In the genomic region with DNA sequence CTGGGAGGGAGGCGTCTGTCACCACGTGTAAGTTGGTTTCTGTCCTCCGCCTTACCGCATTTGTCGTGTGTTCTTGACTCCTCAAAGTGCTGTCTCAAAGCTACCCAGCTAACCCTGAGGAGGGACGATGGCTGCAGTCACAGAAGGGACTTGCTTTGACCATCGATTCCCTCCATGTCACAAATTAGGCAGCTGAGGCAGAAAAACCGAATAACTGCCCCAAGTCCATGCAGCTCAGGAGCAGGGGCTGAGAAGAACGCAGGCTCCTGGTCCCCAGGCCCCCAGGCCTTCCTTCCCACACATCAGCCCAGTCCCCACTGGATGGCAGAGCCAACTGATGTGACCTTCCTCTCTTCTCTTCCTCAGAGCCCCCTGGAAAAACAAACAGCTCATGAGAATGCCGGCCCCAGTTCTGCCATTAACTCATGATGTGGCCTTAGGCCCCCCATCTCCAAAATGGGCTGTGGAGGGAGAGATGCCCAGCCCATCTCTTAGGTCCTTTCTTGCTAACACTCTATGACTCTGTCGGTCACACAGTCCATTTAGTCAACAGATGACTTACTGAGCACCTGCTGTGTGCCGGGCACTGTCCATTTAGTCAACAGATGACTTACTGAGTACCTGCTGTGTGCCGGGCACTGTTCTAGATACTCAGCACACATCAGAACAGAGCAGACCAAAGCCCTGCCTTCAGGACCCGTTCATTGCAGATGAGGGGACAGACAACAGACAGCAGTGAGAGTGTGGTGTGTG, we compare ENCODE assay signal across 23 cellular contexts. TPM values are rescaled to one million over a fixed set of nuclear protein-coding genes. Genes with fewer than 3 reads are reported as not detected.
A peak's percentile ranks its signal among the peaks of the same experiment; 100 is the strongest.
DNase-seq lines count a peak whose midpoint lies in the region; ATAC-seq and TF ChIP-seq lines count a peak whose summit lies in the region.
"Had no signal": no experiment of that assay in that cellular context is flagged by ENCODE, and none has a peak within 500 bp of the region (broad histone marks: within the 10 kb centered on the region; RNA-seq: fewer than 3 reads in every experiment).

No MANE protein-coding gene starts in this region.

- peak overlapping the region; percentile 32 for H3K27ac Mint-ChIP-seq in T-helper 1 cell treated with Interleukin-12 subunit alpha and Interleukin-12 subunit beta and Interleukin-4 antibody, amounts not matched to agents 30 μg/mL and 1 μg/mL, for 36 hours
- H3K27ac Mint-ChIP-seq in IgD-negative memory B cell (peak overlapping the region in 2 of 3 donors; percentile 14 to 55), nephron progenitor cell (peak overlapping the region; percentile 46), neural progenitor cell (no peak overlapping the region)
- peak overlapping the region; percentile 8 for H3K27ac Mint-ChIP-seq in central memory CD8-positive, alpha-beta T cell (ENCODE audit: low read depth)
- H3K27ac Mint-ChIP-seq: brain; dendritic cell treated with granulocyte-macrophage colony-stimulating factor and Interleukin-4, amounts not matched to agents 40 ng/mL and 50 ng/mL, for 4 days; WTC11 had no signal

- no peaks in the 10 kb centered on the region for H3F3A ChIP-seq in neural progenitor cell (ENCODE audit: low read depth)

- no peak overlapping the region for H3K4me3 ChIP-seq in neural progenitor cell
- H3K4me3 ChIP-seq: HAP-1, lower lobe of right lung, SJSA1 had no signal

- no peak overlapping the region for H3K4me2 ChIP-seq in neural progenitor cell

- no peak for ATAC-seq in central memory CD8-positive, alpha-beta T cell (replicated peaks; ENCODE audit: extremely low read depth, poor library complexity, severe bottlenecking)
- ATAC-seq in HG03108 (IDR thresholded peaks at IDR 0.05; ENCODE audit: unreplicated experiment) = no peak
- ATAC-seq: PC-3 had no signal

- H3K27me3 ChIP-seq in neural progenitor cell = no peaks in the 10 kb centered on the region
- H3K27me3 ChIP-seq: BE2C, SJSA1 had no signal

- DNase-seq in T-helper 1 cell (no peak), nephron progenitor cell (no peak), NCI-H187 (lab: John Stamatoyannopoulos, UW) (no peak), neural progenitor cell (ENCODE audit: low spot score) (no peak)
- DNase-seq in central memory CD8-positive, alpha-beta T cell (ENCODE audit: low spot score in 2 of 2) = no peak
- DNase-seq: 8988T; activated gamma-delta T cell; BE2C; lower lobe of right lung; NCI-H187 treated with DMSO at 0.1 percent for 48 hours; NCI-H2227 treated with DMSO at 0.1 percent for 48 hours; PC-3; stimulated activated naive CD4-positive, alpha-beta T cell treated with Interleukin-2 at 50 U/mL for 16 hours; trophoblast cell had no signal

- no peaks in the 10 kb centered on the region for H3K9me3 ChIP-seq in neural progenitor cell (ENCODE audit: low read depth)
- H3K9me3 ChIP-seq: BE2C, HAP-1, lower lobe of right lung, SJSA1 had no signal

- H3K4me1 Mint-ChIP-seq in T-helper 1 cell treated with Interleukin-12 subunit alpha and Interleukin-12 subunit beta and Interleukin-4 antibody, amounts not matched to agents 30 μg/mL and 1 μg/mL, for 36 hours (ENCODE audit: low read depth) = no peaks in the 10 kb centered on the region
- H3K4me1 Mint-ChIP-seq in IgD-negative memory B cell = peaks cover 10 to 11% (median 10%) of the 10 kb centered on the region in 3 donors
- peaks cover 12% of the 10 kb centered on the region for H3K4me1 Mint-ChIP-seq in central memory CD8-positive, alpha-beta T cell
- H3K4me1 Mint-ChIP-seq in nephron progenitor cell = peaks cover 14% of the 10 kb centered on the region
- H3K4me1 Mint-ChIP-seq in neural progenitor cell = no peaks in the 10 kb centered on the region
- H3K4me1 Mint-ChIP-seq: brain, WTC11 had no signal

- no peaks in the 10 kb centered on the region for H3K36me3 ChIP-seq in neural progenitor cell

- no peaks in the 10 kb centered on the region for H3K79me2 ChIP-seq in neural progenitor cell (ENCODE audit: low read depth)

- H3K4me3 Mint-ChIP-seq in T-helper 1 cell treated with Interleukin-12 subunit alpha and Interleukin-12 subunit beta and Interleukin-4 antibody, amounts not matched to agents 30 μg/mL and 1 μg/mL, for 36 hours = no peak overlapping the region
- H3K4me3 Mint-ChIP-seq in IgD-negative memory B cell = no peak overlapping the region
- H3K4me3 Mint-ChIP-seq in central memory CD8-positive, alpha-beta T cell = no peak overlapping the region
- H3K4me3 Mint-ChIP-seq in nephron progenitor cell = no peak overlapping the region
- H3K4me3 Mint-ChIP-seq in neural progenitor cell = no peak overlapping the region
- H3K4me3 Mint-ChIP-seq: brain; dendritic cell treated with granulocyte-macrophage colony-stimulating factor and Interleukin-4, amounts not matched to agents 40 ng/mL and 50 ng/mL, for 4 days; WTC11 had no signal

- peaks cover 4% of the 10 kb centered on the region for H3K4me1 ChIP-seq in neural progenitor cell
- H3K4me1 ChIP-seq: BE2C, HAP-1, lower lobe of right lung, parathyroid adenoma had no signal

- H3K27me3 Mint-ChIP-seq in T-helper 1 cell treated with Interleukin-12 subunit alpha and Interleukin-12 subunit beta and Interleukin-4 antibody, amounts not matched to agents 30 μg/mL and 1 μg/mL, for 36 hours (ENCODE audit: low read depth) = no peaks in the 10 kb centered on the region
- H3K27me3 Mint-ChIP-seq in IgD-negative memory B cell (no peaks in the 10 kb centered on the region), nephron progenitor cell (ENCODE audit: low read depth, poor library complexity) (peaks cover 3% of the 10 kb centered on the region), neural progenitor cell (ENCODE audit: insufficient read depth, low read depth) (no peaks in the 10 kb centered on the region)
- H3K27me3 Mint-ChIP-seq in central memory CD8-positive, alpha-beta T cell = no peaks in the 10 kb centered on the region
- H3K27me3 Mint-ChIP-seq: dendritic cell treated with granulocyte-macrophage colony-stimulating factor and Interleukin-4, amounts not matched to agents 40 ng/mL and 50 ng/mL, for 4 days had no signal

- H4K20me1 ChIP-seq in neural progenitor cell (ENCODE audit: low read depth) = no peaks in the 10 kb centered on the region

- H2AFZ ChIP-seq in neural progenitor cell (replicated peaks) = no peak overlapping the region
- H2AFZ ChIP-seq: parathyroid adenoma had no signal

- TF ChIP-seq CTCF in nephron progenitor cell (IDR thresholded peaks at IDR 0.05) (no peak), neural progenitor cell (IDR thresholded peaks at IDR 0.05) (no peak)

- H3K27ac ChIP-seq in neural progenitor cell = no peak overlapping the region
- H3K27ac ChIP-seq: parathyroid adenoma, SJSA1 had no signal

- no peaks in the 10 kb centered on the region for H3K9me3 Mint-ChIP-seq in T-helper 1 cell treated with Interleukin-12 subunit alpha and Interleukin-12 subunit beta and Interleukin-4 antibody, amounts not matched to agents 30 μg/mL and 1 μg/mL, for 36 hours
- peaks cover 0 to 9% (median 3%) of the 10 kb centered on the region in 3 donors for H3K9me3 Mint-ChIP-seq in IgD-negative memory B cell
- no peaks in the 10 kb centered on the region for H3K9me3 Mint-ChIP-seq in central memory CD8-positive, alpha-beta T cell
- peaks cover 14% of the 10 kb centered on the region for H3K9me3 Mint-ChIP-seq in nephron progenitor cell
- H3K9me3 Mint-ChIP-seq in neural progenitor cell = peaks cover 10% of the 10 kb centered on the region
- H3K9me3 Mint-ChIP-seq: dendritic cell treated with granulocyte-macrophage colony-stimulating factor and Interleukin-4, amounts not matched to agents 40 ng/mL and 50 ng/mL, for 4 days; WTC11 had no signal

- H3K36me3 Mint-ChIP-seq in T-helper 1 cell treated with Interleukin-12 subunit alpha and Interleukin-12 subunit beta and Interleukin-4 antibody, amounts not matched to agents 30 μg/mL and 1 μg/mL, for 36 hours (ENCODE audit: low read depth) = peaks cover 19% of the 10 kb centered on the region
- H3K36me3 Mint-ChIP-seq in IgD-negative memory B cell = peaks cover 11% of the 10 kb centered on the region
- peaks cover 9% of the 10 kb centered on the region for H3K36me3 Mint-ChIP-seq in central memory CD8-positive, alpha-beta T cell (ENCODE audit: insufficient read depth)
- peaks cover 33% of the 10 kb centered on the region for H3K36me3 Mint-ChIP-seq in nephron progenitor cell (ENCODE audit: low read depth)
- H3K36me3 Mint-ChIP-seq in neural progenitor cell = peaks cover 18% of the 10 kb centered on the region

- no peak overlapping the region for H3K9ac ChIP-seq in neural progenitor cell
- H3K9ac ChIP-seq: parathyroid adenoma had no signal

RNA-seq across cellular contexts. Expression of gene MTERF4, which starts 19.6 kb away (rescaled TPM):
- polyA plus RNA-seq in IgD-negative memory B cell = 65.6 TPM
- 42.2 and 58.1 TPM in 2 replicates for total RNA-seq in neural progenitor cell (ENCODE audit: low replicate concordance)
